ENCODE assay signal across 17 cellular contexts in genomic region chr9:76114144-76114543, GRCh38.
DNase-seq lines count a peak whose midpoint lies in the region; ATAC-seq and TF ChIP-seq lines count a peak whose summit lies in the region.
"Had no signal": no experiment of that assay in that cellular context is flagged by ENCODE, and none has a peak within 500 bp of the region (broad histone marks: within the 10 kb centered on the region; RNA-seq: fewer than 3 reads in every experiment).

No MANE protein-coding gene starts in this region.

- peak; percentile 5 for DNase-seq in GM23248
- DNase-seq in cardiac fibroblast (ENCODE audit: low read depth in 2 of 2) = peak; percentile 13 to 16
- DNase-seq in fibroblast of the conjunctiva (ENCODE audit: low read depth) = peak; percentile 56
- no peak for DNase-seq in thoracic aorta (ENCODE audit: low spot score)
- no peak for DNase-seq in NOMO-1 treated with DMSO at 0.1 percent for 48 hours (lab: John Stamatoyannopoulos, UW; ENCODE audit: unreplicated experiment)
- DNase-seq in COLO668 (lab: John Stamatoyannopoulos, UW; ENCODE audit: unreplicated experiment) = no peak
- no peak for DNase-seq in colonic mucosa
- DNase-seq: DMS153; MV-4-11; NCI-H1436; NCI-H2081 treated with DMSO at 0.1 percent for 48 hours; NCI-H524 treated with DMSO at 0.1 percent for 48 hours; NK-92 treated with Interleukin-12 subunit alpha and Interleukin-12 subunit beta, amount 100 ng/mL, for 24 hours; SJCRH30 had no signal

- H3K4me1 ChIP-seq in GM23248 (ENCODE audit: insufficient read depth) = no peaks in the 10 kb centered on the region
- H3K4me1 ChIP-seq in thoracic aorta (ENCODE audit: control insufficient read depth in 1 of 2, low read depth in 2 of 2) = peaks cover 49 to 72% of the 10 kb centered on the region in 2 donors
- no peaks in the 10 kb centered on the region for H3K4me1 ChIP-seq in colonic mucosa
- H3K4me1 ChIP-seq: BLaER1, SJCRH30 had no signal

- H4K20me1 ChIP-seq in GM23248 (ENCODE audit: insufficient read depth) = no peaks in the 10 kb centered on the region
- H4K20me1 ChIP-seq: BLaER1 had no signal

- H2AFZ ChIP-seq in GM23248 = no peak overlapping the region

- H3K4me2 ChIP-seq in GM23248 (ENCODE audit: unreplicated experiment) = no peak overlapping the region
- H3K4me2 ChIP-seq: BLaER1 had no signal

- H3K9ac ChIP-seq in GM23248 = no peak overlapping the region
- no peak overlapping the region for H3K9ac ChIP-seq in colonic mucosa (ENCODE audit: low read depth in 2 of 2, low read length in 2 of 2)
- H3K9ac ChIP-seq: BLaER1 had no signal

- no peaks in the 10 kb centered on the region for H3K9me2 ChIP-seq in GM23248 (ENCODE audit: insufficient read depth)

- H3F3A ChIP-seq in GM23248 (ENCODE audit: insufficient read depth) = no peaks in the 10 kb centered on the region

- in situ Hi-C loops in GM23248 (cut with MboI) = no loop called here

- intact Hi-C loops in colonic mucosa (cut with DNase I) = no loop called here

- H3K27ac ChIP-seq in GM23248 (no peak overlapping the region), thoracic aorta (peak overlapping the region; percentile 71 to 73), colonic mucosa (no peak overlapping the region)
- H3K27ac ChIP-seq: BLaER1, RWPE1, SJCRH30 had no signal

- H3K4me3 ChIP-seq in GM23248 = no peak overlapping the region
- H3K4me3 ChIP-seq in cardiac fibroblast (replicated peaks in 1 of 2; ENCODE audit: low read depth in 2 of 2, low read length in 2 of 2) = no peak overlapping the region
- no peak overlapping the region for H3K4me3 ChIP-seq in thoracic aorta
- H3K4me3 ChIP-seq in colonic mucosa = no peak overlapping the region
- H3K4me3 ChIP-seq: BLaER1, SJCRH30 had no signal

- TF ChIP-seq CTCF in cardiac fibroblast (IDR thresholded peaks at IDR 0.05; ENCODE audit: low read depth, low read length) = no peak
- no peak for TF ChIP-seq CTCF in thoracic aorta (IDR thresholded peaks at IDR 0.05)
- no peak for TF ChIP-seq CTCF in colonic mucosa (IDR thresholded peaks at IDR 0.05)

- H3K9me3 ChIP-seq in GM23248 (ENCODE audit: low read depth) (no peaks in the 10 kb centered on the region), thoracic aorta (no peaks in the 10 kb centered on the region), colonic mucosa (no peaks in the 10 kb centered on the region)
- H3K9me3 ChIP-seq: BLaER1, SJCRH30 had no signal

- no peaks in the 10 kb centered on the region for H3K79me2 ChIP-seq in GM23248 (ENCODE audit: insufficient read depth)

- 59 to 67% methylated on average over 3 of the region's 3 CpGs for WGBS in GM23248 (ENCODE audit: low coverage in 1 of 2, low lambda C conversion rate in 2 of 2, missing lambda C conversion rate in 2 of 2), 2 experiments

- ATAC-seq in thoracic aorta (ENCODE audit: insufficient number of reproducible peaks, low FRiP score, low read depth) = no peak
- ATAC-seq: HCT116 had no signal

- H3K36me3 ChIP-seq in GM23248 (ENCODE audit: low read depth) (no peaks in the 10 kb centered on the region), thoracic aorta (no peaks in the 10 kb centered on the region), colonic mucosa (no peaks in the 10 kb centered on the region)
- H3K36me3 ChIP-seq: BLaER1, SJCRH30 had no signal

- H3K27me3 ChIP-seq in GM23248 (replicated peaks; ENCODE audit: insufficient read depth) = no peaks in the 10 kb centered on the region
- H3K27me3 ChIP-seq in thoracic aorta (replicated peaks; ENCODE audit: insufficient read depth) = no peaks in the 10 kb centered on the region
- no peaks in the 10 kb centered on the region for H3K27me3 ChIP-seq in colonic mucosa
- H3K27me3 ChIP-seq: BLaER1, SJCRH30 had no signal

Comparison
In these comparisons a context has a peak if more than half of its experiments do, and no peak if none do; other contexts are left out.
1. DNase-seq: peak in GM23248 (single experiment), cardiac fibroblast (2 of 2) and fibroblast of the conjunctiva (single experiment); none in thoracic aorta (single experiment), NOMO-1 treated with DMSO at 0.1 percent for 48 hours (single experiment), COLO668 (single experiment) and colonic mucosa (single experiment).
2. H3K27ac ChIP-seq: peak in thoracic aorta (2 of 2); none in GM23248 (single experiment) and colonic mucosa (single experiment).